ENCODE assay signal across 13 cellular contexts in genomic region chr15:40900256-40901052, GRCh38. TPM values are rescaled to one million over a fixed set of nuclear protein-coding genes. Genes with fewer than 3 reads are reported as not detected.
DNase-seq lines count a peak whose midpoint lies in the region; ATAC-seq and TF ChIP-seq lines count a peak whose summit lies in the region.
"Had no signal": no experiment of that assay in that cellular context is flagged by ENCODE, and none has a peak within 500 bp of the region (broad histone marks: within the 10 kb centered on the region; RNA-seq: fewer than 3 reads in every experiment).

No MANE protein-coding gene starts in this region.

- peak overlapping the region in 1 of 4 donors; percentile 26 for H3K4me3 Mint-ChIP-seq in IgD-negative memory B cell
- H3K4me3 Mint-ChIP-seq in central memory CD8-positive, alpha-beta T cell: no peak overlapping the region
- H3K4me3 Mint-ChIP-seq: GM23338 had no signal

- no peak for TF ChIP-seq POLR2A in testis (IDR thresholded peaks at IDR 0.05)

- TF ChIP-seq CTCF in osteoblast (IDR thresholded peaks at IDR 0.05; ENCODE audit: extremely low read depth, low read depth, low read length) (no peak), testis (IDR thresholded peaks at IDR 0.05) (no peak)

- H3K36me3 ChIP-seq in osteoblast (ENCODE audit: insufficient read depth, low read length) (peaks cover 69% of the 10 kb centered on the region), testis (ENCODE audit: low read depth, missing control alignments) (no peaks in the 10 kb centered on the region)

- intact Hi-C loops in testis (cut with DNase I; ENCODE audit: low total_unique reads): loop anchor here (10.0 kb wide), 1 partner anchor 284 kb away; no protein-coding TSS in a partner anchor

- H2AFZ ChIP-seq in osteoblast (ENCODE audit: low read length): no peak overlapping the region
- H2AFZ ChIP-seq: GM23338 had no signal

- peaks cover 7% of the 10 kb centered on the region for H3K4me1 ChIP-seq in osteoblast (ENCODE audit: insufficient read depth, low read length)
- peaks cover 5% of the 10 kb centered on the region for H3K4me1 ChIP-seq in testis

- H3K4me2 ChIP-seq in osteoblast (ENCODE audit: insufficient read depth, low read length): no peak overlapping the region
- H3K4me2 ChIP-seq: GM23338 had no signal

- H3K27me3 ChIP-seq in osteoblast (ENCODE audit: insufficient read depth, low read length): no peaks in the 10 kb centered on the region
- H3K27me3 ChIP-seq in testis: no peaks in the 10 kb centered on the region

- no peak for ATAC-seq in central memory CD8-positive, alpha-beta T cell (replicated peaks; ENCODE audit: extremely low read depth, poor library complexity, severe bottlenecking)
- ATAC-seq: GM23338, Right ventricle myocardium inferior had no signal

- H3K79me2 ChIP-seq in osteoblast (ENCODE audit: insufficient read depth, low read length): peaks cover 80% of the 10 kb centered on the region

- H3K9me3 Mint-ChIP-seq in IgD-negative memory B cell: no peaks in the 10 kb centered on the region
- H3K9me3 Mint-ChIP-seq in central memory CD8-positive, alpha-beta T cell: no peaks in the 10 kb centered on the region
- H3K9me3 Mint-ChIP-seq: GM23338 had no signal

- no peaks in the 10 kb centered on the region for H3K9me3 ChIP-seq in osteoblast (ENCODE audit: low read depth, low read length)
- H3K9me3 ChIP-seq in testis: no peaks in the 10 kb centered on the region

- no peak overlapping the region for H3K4me3 ChIP-seq in osteoblast (ENCODE audit: insufficient read depth, low read length)
- no peak overlapping the region for H3K4me3 ChIP-seq in testis
- H3K4me3 ChIP-seq: GM23338, SK-N-MC had no signal

- H3K36me3 Mint-ChIP-seq in IgD-negative memory B cell: peaks cover 5% of the 10 kb centered on the region
- H3K36me3 Mint-ChIP-seq in central memory CD8-positive, alpha-beta T cell (ENCODE audit: insufficient read depth): peaks cover 45% of the 10 kb centered on the region

- 92 to 100% methylated on average over 2 to 36 of the region's 36 CpGs for WGBS in testis, 2 donors

- H3K27ac ChIP-seq in osteoblast (ENCODE audit: low read depth, low read length): no peak overlapping the region
- no peak overlapping the region for H3K27ac ChIP-seq in testis
- H3K27ac ChIP-seq: SK-N-MC had no signal

- peaks cover 48% of the 10 kb centered on the region for H4K20me1 ChIP-seq in osteoblast (ENCODE audit: insufficient read depth, low read length)

- no peaks in the 10 kb centered on the region for H3K27me3 Mint-ChIP-seq in IgD-negative memory B cell
- H3K27me3 Mint-ChIP-seq in central memory CD8-positive, alpha-beta T cell: no peaks in the 10 kb centered on the region

- peak overlapping the region in 2 of 3 donors; percentile 83 to 88 for H3K27ac Mint-ChIP-seq in IgD-negative memory B cell
- peak overlapping the region; percentile 53 for H3K27ac Mint-ChIP-seq in central memory CD8-positive, alpha-beta T cell (ENCODE audit: low read depth)
- H3K27ac Mint-ChIP-seq: GM23338 had no signal

- H3K4me1 Mint-ChIP-seq in IgD-negative memory B cell: peaks cover 18 to 28% (median 25%) of the 10 kb centered on the region in 3 donors
- H3K4me1 Mint-ChIP-seq in central memory CD8-positive, alpha-beta T cell: peaks cover 27% of the 10 kb centered on the region

- no peak for DNase-seq in central memory CD8-positive, alpha-beta T cell (ENCODE audit: low spot score in 2 of 2)
- DNase-seq in osteoblast (ENCODE audit: insufficient read length, low spot score, missing footprints): peak; percentile 64
- DNase-seq in hippocampal formation (lab: John Stamatoyannopoulos, UW): no peak
- DNase-seq in testis: no peak
- DNase-seq: NCI-H1105 treated with DMSO at 0.1 percent for 48 hours, NCI-H1930, NCI-H2171, NCI-H446 treated with DMSO at 0.1 percent for 48 hours, NCI-H774 had no signal

RNA-seq across cellular contexts. Expression of gene VPS18, which starts 6.2 kb away (rescaled TPM):
- polyA plus RNA-seq in IgD-negative memory B cell (27.0 TPM), testis (ENCODE audit: insufficient read depth, low read depth, low replicate concordance) (16.3 TPM)
- total RNA-seq in osteoblast (55.4 and 60.8 TPM in 2 replicates), testis (10 to 100 TPM; 25.5 to 33.4 TPM)

RNA-seq across cellular contexts. Expression of gene RHOV, which starts 26.4 kb away (rescaled TPM):
- not detected for polyA plus RNA-seq in IgD-negative memory B cell
- 0.36 TPM in 1 of 2 replicates, not detected in the other for total RNA-seq in osteoblast
- total RNA-seq in testis: under 1 TPM; 0.24 to 0.50 TPM
- polyA plus RNA-seq in testis (ENCODE audit: insufficient read depth, low read depth, low replicate concordance): 0.91 TPM
- total RNA-seq: Right ventricle myocardium inferior had no signal

RNA-seq across cellular contexts. Expression of gene DLL4, which starts 28.7 kb away (rescaled TPM):
- polyA plus RNA-seq in IgD-negative memory B cell: not detected
- not detected in 2 replicates for total RNA-seq in osteoblast
- 1 to 10 TPM; 3.5 to 3.9 TPM for total RNA-seq in testis
- 2.0 TPM for polyA plus RNA-seq in testis (ENCODE audit: insufficient read depth, low read depth, low replicate concordance)

RNA-seq across cellular contexts. Expression of gene CHAC1, which starts 52.8 kb away (rescaled TPM):
- 0.84 TPM for polyA plus RNA-seq in IgD-negative memory B cell
- total RNA-seq in osteoblast: 30.0 and 30.1 TPM in 2 replicates
- 1 to 10 TPM; 2.5 to 5.9 TPM for total RNA-seq in testis
- 1.8 TPM for polyA plus RNA-seq in testis (ENCODE audit: insufficient read depth, low read depth, low replicate concordance)

RNA-seq across cellular contexts. Expression of gene SPINT1, which starts 56.6 kb away (rescaled TPM):
- polyA plus RNA-seq in IgD-negative memory B cell (12.6 TPM), testis (ENCODE audit: insufficient read depth, low read depth, low replicate concordance) (7.2 TPM)
- total RNA-seq in osteoblast (0.72 and 0.88 TPM in 2 replicates), testis (10 to 100 TPM in 1 of 2 donors, 1 to 10 TPM in 1; 9.5 to 10.5 TPM)
